8 cellular contexts compared by ENCODE assay signal in the genomic region with DNA sequence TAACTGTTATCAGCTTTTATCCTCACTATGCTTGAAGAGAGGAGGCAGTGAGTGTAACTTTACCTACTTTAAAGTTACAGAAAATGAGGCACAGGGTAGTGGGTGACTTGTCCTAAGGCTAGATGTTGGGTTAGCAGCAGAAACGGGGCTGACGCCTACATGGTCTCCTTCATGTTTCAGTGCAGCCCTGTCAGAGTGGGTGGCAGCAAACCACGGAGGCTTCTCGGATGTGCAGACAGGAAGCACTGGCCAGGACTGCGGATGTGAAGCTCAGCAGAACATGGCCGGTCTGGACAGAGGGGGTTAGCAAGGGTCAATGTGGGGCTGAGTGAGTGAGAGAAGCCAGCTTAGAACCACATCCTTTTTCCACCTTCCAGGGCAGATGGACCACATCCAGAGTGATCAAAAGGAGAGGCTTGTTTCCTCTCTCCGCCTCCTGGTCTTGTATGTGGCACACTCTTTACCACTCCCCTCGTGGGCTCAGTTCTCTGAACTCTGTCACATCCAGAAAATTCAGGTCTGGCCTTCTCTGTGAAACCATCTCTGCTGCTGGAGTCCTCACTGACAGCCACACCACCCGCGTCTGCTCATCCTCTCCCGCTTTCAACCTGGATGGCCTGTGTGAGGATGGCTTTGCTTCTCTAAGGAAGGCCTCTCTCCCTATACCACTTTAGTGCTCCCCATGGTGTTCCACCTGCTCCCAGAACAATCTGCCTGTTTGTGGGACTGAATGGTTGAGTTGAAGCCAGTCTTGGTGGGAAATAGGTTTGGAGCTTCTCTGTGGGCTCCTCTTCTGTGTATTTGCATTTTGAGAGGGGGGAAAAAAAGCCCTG. TPM values are rescaled to one million over a fixed set of nuclear protein-coding genes. Genes with fewer than 3 reads are reported as not detected.
DNase-seq lines count a peak whose midpoint lies in the region; ATAC-seq and TF ChIP-seq lines count a peak whose summit lies in the region.

No MANE protein-coding gene starts in this region.

- peaks cover 0 to 4% of the 10 kb centered on the region in 2 donors for H3K4me1 ChIP-seq in aorta (ENCODE audit: control insufficient read depth in 1 of 2, insufficient read depth in 2 of 2, low read length in 2 of 2)
- H3K4me1 ChIP-seq in H9 (ENCODE audit: insufficient read depth, low read length) = no peaks in the 10 kb centered on the region

- peaks cover 84% of the 10 kb centered on the region for H3K4me1 Mint-ChIP-seq in activated CD8-positive, alpha-beta T cell treated with anti-CD3 and anti-CD28 coated beads for 36 hours (ENCODE audit: low read depth)
- peaks cover 73% of the 10 kb centered on the region for H3K4me1 Mint-ChIP-seq in endothelial cell (ENCODE audit: unreplicated experiment)
- H3K4me1 Mint-ChIP-seq in H9 = peaks cover 26 to 28% of the 10 kb centered on the region in 2 experiments

- no peak overlapping the region for H2BK15ac ChIP-seq in H9 (ENCODE audit: low read depth, low read length)

- H4K91ac ChIP-seq in H9 (ENCODE audit: insufficient read length, low read depth, low read length) = no peak overlapping the region

- H3K79me1 ChIP-seq in H9 (ENCODE audit: insufficient read depth, low read depth, low read length, poor library complexity, severe bottlenecking) = no peaks in the 10 kb centered on the region

- H3K36me3 Mint-ChIP-seq in activated CD8-positive, alpha-beta T cell treated with anti-CD3 and anti-CD28 coated beads for 36 hours (ENCODE audit: low read depth) = peaks cover 20% of the 10 kb centered on the region
- peaks cover 3% of the 10 kb centered on the region for H3K36me3 Mint-ChIP-seq in endothelial cell (ENCODE audit: low read depth, unreplicated experiment)
- H3K36me3 Mint-ChIP-seq in H9 (ENCODE audit: insufficient read depth in 1 of 3, low read depth in 3 of 3) = no peaks in the 10 kb centered on the region

- H3K27ac ChIP-seq in aorta (ENCODE audit: low read depth in 1 of 2, low read length in 2 of 2) (no peak overlapping the region), H9 (ENCODE audit: insufficient read length, low read depth, low read length) (no peak overlapping the region)

- H3K18ac ChIP-seq in H9 (ENCODE audit: insufficient read length, low read depth, low read length) = no peak overlapping the region

- no peaks in the 10 kb centered on the region for H3K27me3 ChIP-seq in aorta (ENCODE audit: control insufficient read depth in 1 of 2, insufficient read depth in 2 of 2, low read length in 1 of 2)
- H3K27me3 ChIP-seq in H9 (ENCODE audit: insufficient read depth, low read length) = no peaks in the 10 kb centered on the region

- H2BK5ac ChIP-seq in H9 (ENCODE audit: insufficient read length, low read length) = no peak overlapping the region

- H3K4me2 ChIP-seq in H9 (ENCODE audit: insufficient read depth, insufficient read length, low read length) = no peak overlapping the region

- CTCF ChIA-PET in activated CD8-positive, alpha-beta T cell treated with anti-CD3 and anti-CD28 coated beads for 36 hours (lab: Charles Lee) = interaction anchor here (0.6 to 2.4 kb wide), 7 partner anchors 9 to 829 kb away, joined by 3 to 5 read pairs (median 4); no protein-coding TSS in a partner anchor

- no peaks in the 10 kb centered on the region for H3K79me2 ChIP-seq in H9 (ENCODE audit: insufficient read depth, low read length)

- H3K36me3 ChIP-seq in aorta (ENCODE audit: control insufficient read depth in 1 of 2, insufficient read depth in 2 of 2, low read length in 1 of 2) = no peaks in the 10 kb centered on the region

- ATAC-seq in GM19452 (IDR thresholded peaks at IDR 0.05; ENCODE audit: unreplicated experiment) (peak; percentile 87), HG03571 (IDR thresholded peaks at IDR 0.05; ENCODE audit: unreplicated experiment) (peak; percentile 81), aorta (ENCODE audit: low FRiP score) (peak; percentile 78)
- ATAC-seq in activated CD8-positive, alpha-beta T cell treated with anti-CD3 and anti-CD28 coated beads for 36 hours = peak; percentile 92

- H3K27me3 Mint-ChIP-seq in activated CD8-positive, alpha-beta T cell treated with anti-CD3 and anti-CD28 coated beads for 36 hours = no peaks in the 10 kb centered on the region
- H3K27me3 Mint-ChIP-seq in endothelial cell (ENCODE audit: unreplicated experiment) = peaks cover 8% of the 10 kb centered on the region
- H3K27me3 Mint-ChIP-seq in H9 (ENCODE audit: low read depth) = no peaks in the 10 kb centered on the region

- H3K23me2 ChIP-seq in H9 (ENCODE audit: insufficient read length, low read depth, low read length, poor library complexity, severe bottlenecking) = no peaks in the 10 kb centered on the region

- H3K4ac ChIP-seq in H9 (ENCODE audit: low read depth, low read length) = no peak overlapping the region

- TF ChIP-seq CTCF in activated CD8-positive, alpha-beta T cell treated with anti-CD3 and anti-CD28 coated beads for 36 hours (IDR thresholded peaks at IDR 0.05) = no peak
- no peak for TF ChIP-seq CTCF in endothelial cell (IDR thresholded peaks at IDR 0.05; ENCODE audit: unreplicated experiment)
- no peak for TF ChIP-seq CTCF in H9 (conservative IDR thresholded peaks at IDR 0.05)

- no peak overlapping the region for H3K9ac ChIP-seq in H9 (ENCODE audit: extremely low read depth, insufficient read length, low read length)

- 60 to 62% methylated on average over 11 of the region's 11 CpGs for WGBS in aorta, 2 donors
- WGBS in H9 (ENCODE audit: extremely low coverage, insufficient read length, low lambda C conversion rate) = no CpG with 5 or more reads among the region's 11 CpGs

- H2BK120ac ChIP-seq in H9 (ENCODE audit: low read depth, low read length, poor library complexity, severe bottlenecking) = no peak overlapping the region

- no peak overlapping the region for H4K5ac ChIP-seq in H9 (ENCODE audit: insufficient read length, low read depth, low read length)

- intact Hi-C loops in activated CD8-positive, alpha-beta T cell treated with anti-CD3 and anti-CD28 coated beads for 36 hours (cut with micrococcal nuclease) = no loop called here
- intact Hi-C loops in aorta (cut with DNase I) = no loop called here

- no peaks in the 10 kb centered on the region for H3K9me3 Mint-ChIP-seq in activated CD8-positive, alpha-beta T cell treated with anti-CD3 and anti-CD28 coated beads for 36 hours
- H3K9me3 Mint-ChIP-seq in endothelial cell (ENCODE audit: unreplicated experiment) (no peaks in the 10 kb centered on the region), H9 (no peaks in the 10 kb centered on the region)

- H3K14ac ChIP-seq in H9 (ENCODE audit: insufficient read depth, low read length) = no peak overlapping the region

- H4K20me1 ChIP-seq in H9 (ENCODE audit: control insufficient read depth, insufficient read depth, insufficient read length) = no peaks in the 10 kb centered on the region

- H3K9me3 ChIP-seq in aorta (ENCODE audit: control insufficient read depth, low read length) (no peaks in the 10 kb centered on the region), H9 (ENCODE audit: control insufficient read depth, low read depth, low read length) (no peaks in the 10 kb centered on the region)

- H3K23ac ChIP-seq in H9 (ENCODE audit: insufficient read length, low read depth, low read length) = no peak overlapping the region

- POLR2A ChIA-PET in activated CD8-positive, alpha-beta T cell treated with anti-CD3 and anti-CD28 coated beads for 36 hours (lab: Charles Lee) = interaction anchor here (0.6 to 2.0 kb wide), 11 partner anchors 9 to 48 kb away, joined by 3 to 21 read pairs (median 4); no protein-coding TSS in a partner anchor

- H2AK5ac ChIP-seq in H9 (ENCODE audit: insufficient read length, low read length) = no peak overlapping the region

- H2BK20ac ChIP-seq in H9 (ENCODE audit: low read depth, low read length, poor library complexity, severe bottlenecking) = no peak overlapping the region

- DNase-seq in AML-193 (lab: John Stamatoyannopoulos, UW) (peak; percentile 89), endothelial cell (ENCODE audit: low spot score) (peak; percentile 55), pons (ENCODE audit: low spot score) (peak; percentile 78), aorta (peak; percentile 80 to 84), H9 (no peak)
- DNase-seq in activated CD8-positive, alpha-beta T cell treated with anti-CD3 and anti-CD28 coated beads for 36 hours = peak; percentile 96

- peak overlapping the region; percentile 67 for H3K4me3 Mint-ChIP-seq in activated CD8-positive, alpha-beta T cell treated with anti-CD3 and anti-CD28 coated beads for 36 hours
- no peak overlapping the region for H3K4me3 Mint-ChIP-seq in endothelial cell (ENCODE audit: unreplicated experiment)
- H3K4me3 Mint-ChIP-seq in H9 = no peak overlapping the region

- no peak overlapping the region for H3K4me3 ChIP-seq in aorta (ENCODE audit: low read length in 2 of 2)

- no peak overlapping the region for H4K8ac ChIP-seq in H9 (replicated peaks; ENCODE audit: insufficient read length, low read depth, low read length)

- peak overlapping the region; percentile 94 for H3K27ac Mint-ChIP-seq in activated CD8-positive, alpha-beta T cell treated with anti-CD3 and anti-CD28 coated beads for 36 hours
- H3K27ac Mint-ChIP-seq in endothelial cell (ENCODE audit: unreplicated experiment) (peak overlapping the region; percentile 90), H9 (no peak overlapping the region; a peak in 2 of 7 replicates)

- H2BK12ac ChIP-seq in H9 (ENCODE audit: insufficient read length, low read depth, low read length) = no peak overlapping the region

- H2AFZ ChIP-seq in H9 (ENCODE audit: low read length) = no peak overlapping the region

- H3K56ac ChIP-seq in H9 (ENCODE audit: insufficient read length, low read depth, low read length) = no peak overlapping the region

- no peak overlapping the region for H3T11ph ChIP-seq in H9 (ENCODE audit: low read length)

RNA-seq across cellular contexts. Expression of a gene that starts 14.1 kb away (rescaled TPM):
- 10 to 100 TPM; 35.7 to 36.2 TPM for total RNA-seq in activated CD8-positive, alpha-beta T cell treated with anti-CD3 and anti-CD28 coated beads for 36 hours
- total RNA-seq in endothelial cell (ENCODE audit: unreplicated experiment) (71.5 TPM), aorta (10 to 100 TPM; 51.3 to 59.9 TPM), H9 (2021) (3.6 and 3.7 TPM in 2 replicates)
- polyA plus RNA-seq in aorta = 10 to 100 TPM in 1 of 2 donors, 1 to 10 TPM in 1; 7.4 to 16.1 TPM

RNA-seq across cellular contexts. Expression of a gene that starts 50.8 kb away (rescaled TPM):
- total RNA-seq in activated CD8-positive, alpha-beta T cell treated with anti-CD3 and anti-CD28 coated beads for 36 hours = not detected
- total RNA-seq in endothelial cell (ENCODE audit: unreplicated experiment) = not detected
- total RNA-seq in aorta = not detected
- not detected for polyA plus RNA-seq in aorta
- 6.1 and 6.2 TPM in 2 replicates for total RNA-seq in H9 (2021)

Comparison
In these comparisons a context has a peak if more than half of its experiments do, and no peak if none do; other contexts are left out.
1. H3K27ac Mint-ChIP-seq: peak in activated CD8-positive, alpha-beta T cell treated with anti-CD3 and anti-CD28 coated beads for 36 hours (single experiment) and endothelial cell (single experiment); none in H9 (0 of 3).
2. Peak in every context shown above with its lines, with median percentiles within 50 percentile points of each other: ATAC-seq.